ENCODE assay signal across 8 cellular contexts in the genomic region with DNA sequence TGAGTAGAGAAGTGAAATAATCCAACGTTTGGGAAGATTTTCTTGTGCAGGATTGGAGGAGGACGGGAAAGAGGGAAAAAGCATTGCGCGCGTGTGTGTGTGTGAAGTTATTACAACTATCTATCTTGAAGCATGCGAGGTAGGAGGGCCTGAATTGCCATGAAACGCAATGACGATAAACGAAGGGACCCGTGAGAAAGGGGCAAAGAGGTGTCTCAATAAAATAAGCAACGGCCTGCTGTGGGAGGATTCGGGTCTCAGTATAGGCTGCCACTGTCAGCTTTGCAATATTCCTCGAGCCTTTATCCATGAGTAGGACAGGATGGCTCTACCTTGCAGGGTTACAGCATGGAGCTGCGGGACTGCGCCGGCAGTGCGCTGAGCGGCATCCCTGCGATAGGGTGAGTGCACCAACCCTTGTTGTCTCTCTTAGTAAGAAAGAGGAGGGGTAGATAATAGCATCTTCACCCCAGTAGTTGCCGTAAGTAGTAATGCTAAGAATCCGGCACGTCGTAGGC. TPM values are rescaled to one million over a fixed set of nuclear protein-coding genes. Genes with fewer than 3 reads are reported as not detected.
DNase-seq lines count a peak whose midpoint lies in the region; ATAC-seq and TF ChIP-seq lines count a peak whose summit lies in the region.

No MANE protein-coding gene starts in this region.

- H3K79me2 ChIP-seq in fibroblast of lung (ENCODE audit: control insufficient read depth, insufficient read depth, low read length) (peaks cover 5% of the 10 kb centered on the region), parathyroid adenoma (no peaks in the 10 kb centered on the region)

- peak; percentile 42 for DNase-seq in DMS153 (lab: John Stamatoyannopoulos, UW)
- DNase-seq in DMS153 treated with DMSO at 0.1 percent for 48 hours (lab: John Stamatoyannopoulos, UW; ENCODE audit: unreplicated experiment) = no peak
- peak; percentile 22 for DNase-seq in SK-N-MC (ENCODE audit: low read depth, low spot score)
- peak in 1 of 2 donors; percentile 6 for DNase-seq in fibroblast of lung (ENCODE audit: low read depth in 2 of 2)
- DNase-seq in NCI-H1694 (lab: John Stamatoyannopoulos, UW) = no peak

- H2AFZ ChIP-seq in fibroblast of lung (ENCODE audit: low read length) (peak overlapping the region; percentile 97), parathyroid adenoma (peak overlapping the region; percentile 82)

- H3K4me3 ChIP-seq in SK-N-MC (peak overlapping the region; percentile 97), fibroblast of lung (replicated peaks in 1 of 4; ENCODE audit: control extremely low read depth in 1 of 4, insufficient read depth in 1 of 4, low read depth in 3 of 4, low read length in 4 of 4) (peak overlapping the region; percentile 43 to 94 (median 90)), parathyroid adenoma (ENCODE audit: low read depth, low read length) (peak overlapping the region; percentile 91)

- H3K9ac ChIP-seq in SK-N-MC (ENCODE audit: insufficient read length) (no peak overlapping the region), fibroblast of lung (ENCODE audit: insufficient read depth, low read length) (no peak overlapping the region), parathyroid adenoma (no peak overlapping the region)

- ATAC-seq in HG02938 (IDR thresholded peaks at IDR 0.05; ENCODE audit: unreplicated experiment) (peak; percentile 46), HG02678 (IDR thresholded peaks at IDR 0.05; ENCODE audit: unreplicated experiment) (no peak)

- H3K4me2 ChIP-seq in fibroblast of lung (ENCODE audit: extremely low read depth, insufficient read depth, low read length) (peak overlapping the region; percentile 97), parathyroid adenoma (ENCODE audit: low read length) (peak overlapping the region; percentile 81)

- H3K4me1 ChIP-seq in fibroblast of lung (ENCODE audit: control insufficient read depth, extremely low read depth, insufficient read depth, low read length) (peaks cover 4% of the 10 kb centered on the region), parathyroid adenoma (peaks cover 5% of the 10 kb centered on the region)

- H3K27me3 ChIP-seq in fibroblast of lung (ENCODE audit: control insufficient read depth, insufficient read depth, low read length) (no peaks in the 10 kb centered on the region), parathyroid adenoma (ENCODE audit: control insufficient read depth, insufficient read depth, low read length) (no peaks in the 10 kb centered on the region)

- TF ChIP-seq CTCF in fibroblast of lung (conservative IDR thresholded peaks at IDR 0.05 in 1 of 2, IDR thresholded peaks at IDR 0.05 in 1 of 2; ENCODE audit: low read depth in 1 of 2, low read length in 2 of 2) (no peak), parathyroid adenoma (IDR thresholded peaks at IDR 0.05) (no peak)

- H3K36me3 ChIP-seq in SK-N-MC (ENCODE audit: insufficient read depth, low read length) (no peaks in the 10 kb centered on the region), fibroblast of lung (ENCODE audit: control insufficient read depth, insufficient read depth, low read length) (no peaks in the 10 kb centered on the region), parathyroid adenoma (ENCODE audit: control insufficient read depth, insufficient read depth, low read length) (no peaks in the 10 kb centered on the region)

- no peaks in the 10 kb centered on the region for H3K9me3 ChIP-seq in SK-N-MC (ENCODE audit: low read depth, low read length)
- H3K9me3 ChIP-seq in fibroblast of lung (ENCODE audit: control insufficient read depth, insufficient read depth, low read depth, low read length) = no peaks in the 10 kb centered on the region
- no peaks in the 10 kb centered on the region for H3K9me3 ChIP-seq in parathyroid adenoma (ENCODE audit: control insufficient read depth, low read length)

- H4K20me1 ChIP-seq in fibroblast of lung (ENCODE audit: control insufficient read depth, extremely low read depth, insufficient read depth, low read length) = no peaks in the 10 kb centered on the region

- H3K27ac ChIP-seq in SK-N-MC = no peak overlapping the region
- H3K27ac ChIP-seq in fibroblast of lung (ENCODE audit: insufficient read depth, low read length) = no peak overlapping the region
- peak overlapping the region; percentile 7 for H3K27ac ChIP-seq in parathyroid adenoma

RNA-seq across cellular contexts. Expression of a gene that starts 0.6 kb away (rescaled TPM):
- 13.6 and 14.5 TPM in 2 replicates for total RNA-seq in fibroblast of lung
- polyA plus RNA-seq in fibroblast of lung = 5.0 and 8.8 TPM in 2 replicates
- polyA plus RNA-seq in fibroblast of lung (2012) = 3.7 and 9.1 TPM in 2 replicates
- 13.3 and 14.2 TPM in 2 replicates for polyA minus RNA-seq in fibroblast of lung (ENCODE audit: low replicate concordance)

RNA-seq across cellular contexts. Expression of a gene that starts 51.1 kb away (rescaled TPM):
- 53.9 and 90.3 TPM in 2 replicates for total RNA-seq in fibroblast of lung
- 56.3 and 66.3 TPM in 2 replicates for polyA plus RNA-seq in fibroblast of lung
- 44.2 and 50.3 TPM in 2 replicates for polyA plus RNA-seq in fibroblast of lung (2012)
- 8.2 and 13.4 TPM in 2 replicates for polyA minus RNA-seq in fibroblast of lung (ENCODE audit: low replicate concordance)

Comparison
In these comparisons a context has a peak if more than half of its experiments do, and no peak if none do; other contexts are left out.
1. DNase-seq: peak in DMS153 (single experiment) and SK-N-MC (single experiment); none in DMS153 treated with DMSO at 0.1 percent for 48 hours (single experiment) and NCI-H1694 (single experiment).
2. Peak in every context shown above with its lines, with median percentiles within 50 percentile points of each other: H3K4me3 ChIP-seq.